In the genomic region with DNA sequence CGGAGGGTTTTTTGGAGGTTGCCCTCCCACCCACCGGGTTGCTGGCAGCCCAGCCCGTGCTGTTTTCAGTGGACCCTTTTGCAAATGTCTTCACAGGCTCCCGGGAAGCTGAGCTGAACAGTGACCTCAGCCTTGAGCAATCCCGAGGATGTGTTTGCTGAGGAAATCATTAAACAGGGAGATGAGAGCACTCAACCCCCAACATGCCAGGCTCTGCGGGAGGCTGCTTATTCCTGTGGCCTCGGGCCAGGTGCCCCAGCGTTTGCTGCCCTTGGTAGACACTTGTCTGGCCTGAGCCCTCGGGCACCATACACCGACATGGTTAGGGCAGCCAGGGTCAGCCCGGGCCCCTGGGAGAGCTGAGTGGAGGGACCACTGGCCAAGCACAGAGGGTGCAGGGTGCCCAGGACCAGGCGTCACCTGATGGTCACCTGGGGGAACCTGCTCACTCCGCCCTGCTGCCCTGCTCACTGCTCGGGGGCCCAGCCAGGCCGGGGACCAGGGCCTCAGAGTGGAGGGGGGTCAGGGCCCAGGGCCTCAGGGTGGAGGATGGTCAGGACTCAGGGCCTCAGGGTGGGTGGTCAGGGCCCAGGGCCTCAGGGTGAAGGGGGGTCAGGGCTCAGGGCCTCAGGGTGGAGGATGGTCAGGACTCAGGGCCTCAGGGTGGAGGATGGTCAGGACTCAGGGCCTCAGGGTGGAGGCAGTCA, we compare ENCODE assay signal across 1 cellular context.
A peak's percentile ranks its signal among the peaks of the same experiment; 100 is the strongest.
TF ChIP-seq lines count a peak whose summit lies in the region.

No MANE protein-coding gene starts in this region.

TF ChIP-seq in HepG2, 621 proteins besides CTCF, POLR2A, EP300 and RAD21 (continued from another document and continues in another):
- TF ChIP-seq, protein P1, sequence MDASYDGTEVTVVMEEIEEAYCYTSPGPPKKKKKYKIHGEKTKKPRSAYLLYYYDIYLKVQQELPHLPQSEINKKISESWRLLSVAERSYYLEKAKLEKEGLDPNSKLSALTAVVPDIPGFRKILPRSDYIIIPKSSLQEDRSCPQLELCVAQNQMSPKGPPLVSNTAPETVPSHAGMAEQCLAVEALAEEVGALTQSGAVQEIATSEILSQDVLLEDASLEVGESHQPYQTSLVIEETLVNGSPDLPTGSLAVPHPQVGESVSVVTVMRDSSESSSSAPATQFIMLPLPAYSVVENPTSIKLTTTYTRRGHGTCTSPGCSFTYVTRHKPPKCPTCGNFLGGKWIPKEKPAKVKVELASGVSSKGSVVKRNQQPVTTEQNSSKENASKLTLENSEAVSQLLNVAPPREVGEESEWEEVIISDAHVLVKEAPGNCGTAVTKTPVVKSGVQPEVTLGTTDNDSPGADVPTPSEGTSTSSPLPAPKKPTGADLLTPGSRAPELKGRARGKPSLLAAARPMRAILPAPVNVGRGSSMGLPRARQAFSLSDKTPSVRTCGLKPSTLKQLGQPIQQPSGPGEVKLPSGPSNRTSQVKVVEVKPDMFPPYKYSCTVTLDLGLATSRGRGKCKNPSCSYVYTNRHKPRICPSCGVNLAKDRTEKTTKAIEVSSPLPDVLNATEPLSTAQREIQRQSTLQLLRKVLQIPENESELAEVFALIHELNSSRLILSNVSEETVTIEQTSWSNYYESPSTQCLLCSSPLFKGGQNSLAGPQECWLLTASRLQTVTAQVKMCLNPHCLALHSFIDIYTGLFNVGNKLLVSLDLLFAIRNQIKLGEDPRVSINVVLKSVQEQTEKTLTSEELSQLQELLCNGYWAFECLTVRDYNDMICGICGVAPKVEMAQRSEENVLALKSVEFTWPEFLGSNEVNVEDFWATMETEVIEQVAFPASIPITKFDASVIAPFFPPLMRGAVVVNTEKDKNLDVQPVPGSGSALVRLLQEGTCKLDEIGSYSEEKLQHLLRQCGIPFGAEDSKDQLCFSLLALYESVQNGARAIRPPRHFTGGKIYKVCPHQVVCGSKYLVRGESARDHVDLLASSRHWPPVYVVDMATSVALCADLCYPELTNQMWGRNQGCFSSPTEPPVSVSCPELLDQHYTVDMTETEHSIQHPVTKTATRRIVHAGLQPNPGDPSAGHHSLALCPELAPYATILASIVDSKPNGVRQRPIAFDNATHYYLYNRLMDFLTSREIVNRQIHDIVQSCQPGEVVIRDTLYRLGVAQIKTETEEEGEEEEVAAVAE (CRISPR knock-in tag; IDR thresholded peaks at IDR 0.05; ENCODE audit: borderline replicate concordance) = no peak
- TF ChIP-seq, protein P2, sequence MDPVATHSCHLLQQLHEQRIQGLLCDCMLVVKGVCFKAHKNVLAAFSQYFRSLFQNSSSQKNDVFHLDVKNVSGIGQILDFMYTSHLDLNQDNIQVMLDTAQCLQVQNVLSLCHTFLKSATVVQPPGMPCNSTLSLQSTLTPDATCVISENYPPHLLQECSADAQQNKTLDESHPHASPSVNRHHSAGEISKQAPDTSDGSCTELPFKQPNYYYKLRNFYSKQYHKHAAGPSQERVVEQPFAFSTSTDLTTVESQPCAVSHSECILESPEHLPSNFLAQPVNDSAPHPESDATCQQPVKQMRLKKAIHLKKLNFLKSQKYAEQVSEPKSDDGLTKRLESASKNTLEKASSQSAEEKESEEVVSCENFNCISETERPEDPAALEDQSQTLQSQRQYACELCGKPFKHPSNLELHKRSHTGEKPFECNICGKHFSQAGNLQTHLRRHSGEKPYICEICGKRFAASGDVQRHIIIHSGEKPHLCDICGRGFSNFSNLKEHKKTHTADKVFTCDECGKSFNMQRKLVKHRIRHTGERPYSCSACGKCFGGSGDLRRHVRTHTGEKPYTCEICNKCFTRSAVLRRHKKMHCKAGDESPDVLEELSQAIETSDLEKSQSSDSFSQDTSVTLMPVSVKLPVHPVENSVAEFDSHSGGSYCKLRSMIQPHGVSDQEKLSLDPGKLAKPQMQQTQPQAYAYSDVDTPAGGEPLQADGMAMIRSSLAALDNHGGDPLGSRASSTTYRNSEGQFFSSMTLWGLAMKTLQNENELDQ (CRISPR knock-in tag; IDR thresholded peaks at IDR 0.05; ENCODE audit: borderline replicate concordance) = no peak
- no peak for TF ChIP-seq ZNF672 (CRISPR knock-in tag; IDR thresholded peaks at IDR 0.05)
- no peak for TF ChIP-seq POLR2AphosphoS5 (IDR thresholded peaks at IDR 0.05; ENCODE audit: low read depth, low read length)
- peak; percentile 69 for TF ChIP-seq ZNF781 (CRISPR knock-in tag; IDR thresholded peaks at IDR 0.05; ENCODE audit: borderline replicate concordance, not compliant biosample characterization)
- TF ChIP-seq ZNF558 (CRISPR knock-in tag; IDR thresholded peaks at IDR 0.05; ENCODE audit: borderline replicate concordance) = no peak
- TF ChIP-seq BCL6 (CRISPR knock-in tag; IDR thresholded peaks at IDR 0.05) = peak; percentile 59; the same call in 1 of the 2 replicates
- TF ChIP-seq CCAR2 (optimal IDR thresholded peaks at IDR 0.05; ENCODE audit: low read depth, low read length) = no peak
- TF ChIP-seq, protein P3, sequence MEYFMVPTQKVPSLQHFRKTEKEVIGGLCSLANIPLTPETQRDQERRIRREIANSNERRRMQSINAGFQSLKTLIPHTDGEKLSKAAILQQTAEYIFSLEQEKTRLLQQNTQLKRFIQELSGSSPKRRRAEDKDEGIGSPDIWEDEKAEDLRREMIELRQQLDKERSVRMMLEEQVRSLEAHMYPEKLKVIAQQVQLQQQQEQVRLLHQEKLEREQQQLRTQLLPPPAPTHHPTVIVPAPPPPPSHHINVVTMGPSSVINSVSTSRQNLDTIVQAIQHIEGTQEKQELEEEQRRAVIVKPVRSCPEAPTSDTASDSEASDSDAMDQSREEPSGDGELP (IDR thresholded peaks at IDR 0.05; ENCODE audit: borderline replicate concordance, low read depth) = no peak
- TF ChIP-seq ZNF432 (CRISPR knock-in tag; IDR thresholded peaks at IDR 0.05; ENCODE audit: borderline replicate concordance) = no peak
- no peak for TF ChIP-seq PHF5A (CRISPR knock-in tag; IDR thresholded peaks at IDR 0.05; ENCODE audit: low read depth, unreplicated experiment)
- no peak for TF ChIP-seq ZZZ3 (CRISPR knock-in tag; IDR thresholded peaks at IDR 0.05; ENCODE audit: borderline replicate concordance)
- TF ChIP-seq, protein P4, sequence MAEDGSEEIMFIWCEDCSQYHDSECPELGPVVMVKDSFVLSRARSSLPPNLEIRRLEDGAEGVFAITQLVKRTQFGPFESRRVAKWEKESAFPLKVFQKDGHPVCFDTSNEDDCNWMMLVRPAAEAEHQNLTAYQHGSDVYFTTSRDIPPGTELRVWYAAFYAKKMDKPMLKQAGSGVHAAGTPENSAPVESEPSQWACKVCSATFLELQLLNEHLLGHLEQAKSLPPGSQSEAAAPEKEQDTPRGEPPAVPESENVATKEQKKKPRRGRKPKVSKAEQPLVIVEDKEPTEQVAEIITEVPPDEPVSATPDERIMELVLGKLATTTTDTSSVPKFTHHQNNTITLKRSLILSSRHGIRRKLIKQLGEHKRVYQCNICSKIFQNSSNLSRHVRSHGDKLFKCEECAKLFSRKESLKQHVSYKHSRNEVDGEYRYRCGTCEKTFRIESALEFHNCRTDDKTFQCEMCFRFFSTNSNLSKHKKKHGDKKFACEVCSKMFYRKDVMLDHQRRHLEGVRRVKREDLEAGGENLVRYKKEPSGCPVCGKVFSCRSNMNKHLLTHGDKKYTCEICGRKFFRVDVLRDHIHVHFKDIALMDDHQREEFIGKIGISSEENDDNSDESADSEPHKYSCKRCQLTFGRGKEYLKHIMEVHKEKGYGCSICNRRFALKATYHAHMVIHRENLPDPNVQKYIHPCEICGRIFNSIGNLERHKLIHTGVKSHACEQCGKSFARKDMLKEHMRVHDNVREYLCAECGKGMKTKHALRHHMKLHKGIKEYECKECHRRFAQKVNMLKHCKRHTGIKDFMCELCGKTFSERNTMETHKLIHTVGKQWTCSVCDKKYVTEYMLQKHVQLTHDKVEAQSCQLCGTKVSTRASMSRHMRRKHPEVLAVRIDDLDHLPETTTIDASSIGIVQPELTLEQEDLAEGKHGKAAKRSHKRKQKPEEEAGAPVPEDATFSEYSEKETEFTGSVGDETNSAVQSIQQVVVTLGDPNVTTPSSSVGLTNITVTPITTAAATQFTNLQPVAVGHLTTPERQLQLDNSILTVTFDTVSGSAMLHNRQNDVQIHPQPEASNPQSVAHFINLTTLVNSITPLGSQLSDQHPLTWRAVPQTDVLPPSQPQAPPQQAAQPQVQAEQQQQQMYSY (CRISPR knock-in tag; IDR thresholded peaks at IDR 0.05) = no peak
- TF ChIP-seq, protein P5, sequence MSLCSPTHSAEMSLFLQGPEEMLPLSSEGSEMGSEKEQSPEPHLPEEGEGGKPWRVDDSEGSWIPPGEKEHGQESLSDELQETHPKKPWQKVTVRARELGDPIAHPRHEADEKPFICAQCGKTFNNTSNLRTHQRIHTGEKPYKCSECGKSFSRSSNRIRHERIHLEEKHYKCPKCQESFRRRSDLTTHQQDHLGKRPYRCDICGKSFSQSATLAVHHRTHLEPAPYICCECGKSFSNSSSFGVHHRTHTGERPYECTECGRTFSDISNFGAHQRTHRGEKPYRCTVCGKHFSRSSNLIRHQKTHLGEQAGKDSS (CRISPR knock-in tag; IDR thresholded peaks at IDR 0.05; ENCODE audit: borderline replicate concordance, low read depth) = peak; percentile 32; the same call in 1 of the 2 replicates
- no peak for TF ChIP-seq ZFP41 (CRISPR knock-in tag; IDR thresholded peaks at IDR 0.05; ENCODE audit: borderline replicate concordance)
- TF ChIP-seq, protein P6, sequence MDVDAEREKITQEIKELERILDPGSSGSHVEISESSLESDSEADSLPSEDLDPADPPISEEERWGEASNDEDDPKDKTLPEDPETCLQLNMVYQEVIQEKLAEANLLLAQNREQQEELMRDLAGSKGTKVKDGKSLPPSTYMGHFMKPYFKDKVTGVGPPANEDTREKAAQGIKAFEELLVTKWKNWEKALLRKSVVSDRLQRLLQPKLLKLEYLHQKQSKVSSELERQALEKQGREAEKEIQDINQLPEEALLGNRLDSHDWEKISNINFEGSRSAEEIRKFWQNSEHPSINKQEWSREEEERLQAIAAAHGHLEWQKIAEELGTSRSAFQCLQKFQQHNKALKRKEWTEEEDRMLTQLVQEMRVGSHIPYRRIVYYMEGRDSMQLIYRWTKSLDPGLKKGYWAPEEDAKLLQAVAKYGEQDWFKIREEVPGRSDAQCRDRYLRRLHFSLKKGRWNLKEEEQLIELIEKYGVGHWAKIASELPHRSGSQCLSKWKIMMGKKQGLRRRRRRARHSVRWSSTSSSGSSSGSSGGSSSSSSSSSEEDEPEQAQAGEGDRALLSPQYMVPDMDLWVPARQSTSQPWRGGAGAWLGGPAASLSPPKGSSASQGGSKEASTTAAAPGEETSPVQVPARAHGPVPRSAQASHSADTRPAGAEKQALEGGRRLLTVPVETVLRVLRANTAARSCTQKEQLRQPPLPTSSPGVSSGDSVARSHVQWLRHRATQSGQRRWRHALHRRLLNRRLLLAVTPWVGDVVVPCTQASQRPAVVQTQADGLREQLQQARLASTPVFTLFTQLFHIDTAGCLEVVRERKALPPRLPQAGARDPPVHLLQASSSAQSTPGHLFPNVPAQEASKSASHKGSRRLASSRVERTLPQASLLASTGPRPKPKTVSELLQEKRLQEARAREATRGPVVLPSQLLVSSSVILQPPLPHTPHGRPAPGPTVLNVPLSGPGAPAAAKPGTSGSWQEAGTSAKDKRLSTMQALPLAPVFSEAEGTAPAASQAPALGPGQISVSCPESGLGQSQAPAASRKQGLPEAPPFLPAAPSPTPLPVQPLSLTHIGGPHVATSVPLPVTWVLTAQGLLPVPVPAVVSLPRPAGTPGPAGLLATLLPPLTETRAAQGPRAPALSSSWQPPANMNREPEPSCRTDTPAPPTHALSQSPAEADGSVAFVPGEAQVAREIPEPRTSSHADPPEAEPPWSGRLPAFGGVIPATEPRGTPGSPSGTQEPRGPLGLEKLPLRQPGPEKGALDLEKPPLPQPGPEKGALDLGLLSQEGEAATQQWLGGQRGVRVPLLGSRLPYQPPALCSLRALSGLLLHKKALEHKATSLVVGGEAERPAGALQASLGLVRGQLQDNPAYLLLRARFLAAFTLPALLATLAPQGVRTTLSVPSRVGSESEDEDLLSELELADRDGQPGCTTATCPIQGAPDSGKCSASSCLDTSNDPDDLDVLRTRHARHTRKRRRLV (CRISPR knock-in tag; IDR thresholded peaks at IDR 0.05) = no peak
- 0 out of 2 replicates have a peak, but pooled peaks have one; percentile 22 for TF ChIP-seq MEF2D (CRISPR knock-in tag; IDR thresholded peaks at IDR 0.05)
- no peak for TF ChIP-seq FOXK1 (CRISPR knock-in tag; IDR thresholded peaks at IDR 0.05; ENCODE audit: borderline replicate concordance, low read depth)
- peak; percentile 25; the same call in 1 of the 2 replicates for TF ChIP-seq KAT8 (CRISPR knock-in tag; IDR thresholded peaks at IDR 0.05)
- TF ChIP-seq TOE1 (CRISPR knock-in tag; IDR thresholded peaks at IDR 0.05) = no peak
- no peak for TF ChIP-seq ZNF143 (CRISPR knock-in tag; IDR thresholded peaks at IDR 0.05)
- TF ChIP-seq MED8 (CRISPR knock-in tag; IDR thresholded peaks at IDR 0.05; ENCODE audit: insufficient replicate concordance) = no peak
- TF ChIP-seq ZNF333 (CRISPR knock-in tag; IDR thresholded peaks at IDR 0.05; ENCODE audit: borderline replicate concordance) = no peak
- no peak for TF ChIP-seq ZNF749 (CRISPR knock-in tag; IDR thresholded peaks at IDR 0.05; ENCODE audit: borderline replicate concordance)
- TF ChIP-seq, protein P7, sequence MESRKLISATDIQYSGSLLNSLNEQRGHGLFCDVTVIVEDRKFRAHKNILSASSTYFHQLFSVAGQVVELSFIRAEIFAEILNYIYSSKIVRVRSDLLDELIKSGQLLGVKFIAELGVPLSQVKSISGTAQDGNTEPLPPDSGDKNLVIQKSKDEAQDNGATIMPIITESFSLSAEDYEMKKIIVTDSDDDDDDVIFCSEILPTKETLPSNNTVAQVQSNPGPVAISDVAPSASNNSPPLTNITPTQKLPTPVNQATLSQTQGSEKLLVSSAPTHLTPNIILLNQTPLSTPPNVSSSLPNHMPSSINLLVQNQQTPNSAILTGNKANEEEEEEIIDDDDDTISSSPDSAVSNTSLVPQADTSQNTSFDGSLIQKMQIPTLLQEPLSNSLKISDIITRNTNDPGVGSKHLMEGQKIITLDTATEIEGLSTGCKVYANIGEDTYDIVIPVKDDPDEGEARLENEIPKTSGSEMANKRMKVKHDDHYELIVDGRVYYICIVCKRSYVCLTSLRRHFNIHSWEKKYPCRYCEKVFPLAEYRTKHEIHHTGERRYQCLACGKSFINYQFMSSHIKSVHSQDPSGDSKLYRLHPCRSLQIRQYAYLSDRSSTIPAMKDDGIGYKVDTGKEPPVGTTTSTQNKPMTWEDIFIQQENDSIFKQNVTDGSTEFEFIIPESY (CRISPR knock-in tag; IDR thresholded peaks at IDR 0.05) = peak; percentile 60; the same call in 1 of the 2 replicates
- no peak for TF ChIP-seq TBL1XR1 (IDR thresholded peaks at IDR 0.05; ENCODE audit: borderline replicate concordance, low read length, partially characterized antibody)
- TF ChIP-seq ERF (CRISPR knock-in tag; IDR thresholded peaks at IDR 0.05) = no peak; the same call in 1 of the 2 replicates
- no peak for TF ChIP-seq RFX1 (IDR thresholded peaks at IDR 0.05)
- TF ChIP-seq MTF2 (CRISPR knock-in tag; IDR thresholded peaks at IDR 0.05; ENCODE audit: borderline replicate concordance) = no peak
- TF ChIP-seq, protein P8, sequence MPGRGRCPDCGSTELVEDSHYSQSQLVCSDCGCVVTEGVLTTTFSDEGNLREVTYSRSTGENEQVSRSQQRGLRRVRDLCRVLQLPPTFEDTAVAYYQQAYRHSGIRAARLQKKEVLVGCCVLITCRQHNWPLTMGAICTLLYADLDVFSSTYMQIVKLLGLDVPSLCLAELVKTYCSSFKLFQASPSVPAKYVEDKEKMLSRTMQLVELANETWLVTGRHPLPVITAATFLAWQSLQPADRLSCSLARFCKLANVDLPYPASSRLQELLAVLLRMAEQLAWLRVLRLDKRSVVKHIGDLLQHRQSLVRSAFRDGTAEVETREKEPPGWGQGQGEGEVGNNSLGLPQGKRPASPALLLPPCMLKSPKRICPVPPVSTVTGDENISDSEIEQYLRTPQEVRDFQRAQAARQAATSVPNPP (CRISPR knock-in tag; IDR thresholded peaks at IDR 0.05) = no peak
